In genomic region chr22:39238124-39238466, GRCh38 we compare ENCODE assay signal across 17 cellular contexts. TPM values are rescaled to one million over a fixed set of nuclear protein-coding genes. Genes with fewer than 3 reads are reported as not detected.
DNase-seq lines count a peak whose midpoint lies in the region; ATAC-seq and TF ChIP-seq lines count a peak whose summit lies in the region.
"Had no signal": no experiment of that assay in that cellular context is flagged by ENCODE, and none has a peak within 500 bp of the region (broad histone marks: within the 10 kb centered on the region; RNA-seq: fewer than 3 reads in every experiment).

No MANE protein-coding gene starts in this region.

- peaks cover 91% of the 10 kb centered on the region for H3K27me3 Mint-ChIP-seq in dendritic cell treated with granulocyte-macrophage colony-stimulating factor and Interleukin-4, amounts not matched to agents 40 ng/mL and 50 ng/mL, for 4 days
- no peaks in the 10 kb centered on the region for H3K27me3 Mint-ChIP-seq in osteocyte (ENCODE audit: unreplicated experiment)
- H3K27me3 Mint-ChIP-seq in HFFc6 (ENCODE audit: insufficient read depth): peaks cover 23% of the 10 kb centered on the region

- peaks cover 96% of the 10 kb centered on the region for H3K36me3 Mint-ChIP-seq in dendritic cell treated with granulocyte-macrophage colony-stimulating factor and Interleukin-4, amounts not matched to agents 40 ng/mL and 50 ng/mL, for 4 days (ENCODE audit: low read depth)
- H3K36me3 Mint-ChIP-seq in osteocyte (ENCODE audit: unreplicated experiment) (peaks cover 1% of the 10 kb centered on the region), HFFc6 (ENCODE audit: low read depth) (no peaks in the 10 kb centered on the region)
- H3K36me3 Mint-ChIP-seq: activated naive CD8-positive, alpha-beta T cell treated with anti-CD3 and anti-CD28 coated beads for 36 hours; immature natural killer cell had no signal

- H3K4me1 ChIP-seq in heart right ventricle: peaks cover 35 to 95% (median 93%) of the 10 kb centered on the region in 9 donors
- H3K4me1 ChIP-seq in upper lobe of left lung: peaks cover 95 to 100% (median 96%) of the 10 kb centered on the region in 4 donors
- H3K4me1 ChIP-seq: HAP-1 had no signal

- TF ChIP-seq CTCF in heart right ventricle (IDR thresholded peaks at IDR 0.05) (no peak), osteocyte (IDR thresholded peaks at IDR 0.05) (no peak), upper lobe of left lung (IDR thresholded peaks at IDR 0.05) (no peak), HFFc6 (IDR thresholded peaks at IDR 0.05) (no peak)

- H3K4me3 Mint-ChIP-seq in dendritic cell treated with granulocyte-macrophage colony-stimulating factor and Interleukin-4, amounts not matched to agents 40 ng/mL and 50 ng/mL, for 4 days: peak overlapping the region; percentile 45
- no peak overlapping the region for H3K4me3 Mint-ChIP-seq in osteocyte (ENCODE audit: unreplicated experiment)
- H3K4me3 Mint-ChIP-seq in HFFc6: no peak overlapping the region
- H3K4me3 Mint-ChIP-seq: activated naive CD8-positive, alpha-beta T cell treated with anti-CD3 and anti-CD28 coated beads for 36 hours; endodermal cell had no signal

- no peak for ATAC-seq in heart right ventricle
- ATAC-seq in Right ventricle myocardium inferior: no peak
- ATAC-seq in upper lobe of left lung (ENCODE audit: low FRiP score in 2 of 2): no peak
- ATAC-seq in HG02759 (IDR thresholded peaks at IDR 0.05; ENCODE audit: unreplicated experiment): no peak

- WGBS in heart right ventricle, 2 donors: 63 to 66% methylated on average over 4 of the region's 4 CpGs
- WGBS in upper lobe of left lung, 2 donors: 70 to 72% methylated on average over 4 of the region's 4 CpGs

- H3K4me3 ChIP-seq in heart right ventricle: peak overlapping the region in 6 of 10 donors; percentile 4 to 38 (median 24)
- H3K4me3 ChIP-seq in upper lobe of left lung: peak overlapping the region in 2 of 4 donors; percentile 13 to 21
- H3K4me3 ChIP-seq: HAP-1, tibial artery had no signal

- H3K36me3 ChIP-seq in heart right ventricle (peaks cover 0 to 26% (median 0%) of the 10 kb centered on the region in 9 donors), upper lobe of left lung (peaks cover 0 to 4% (median 0%) of the 10 kb centered on the region in 4 donors)
- H3K36me3 ChIP-seq: HAP-1, tibial artery had no signal

- H3K27ac ChIP-seq in heart right ventricle (peak overlapping the region in 9 of 10 donors; percentile 85 to 98 (median 93)), upper lobe of left lung (peak overlapping the region; percentile 37 to 92 (median 82))
- H3K27ac ChIP-seq: HL-60, tibial artery had no signal

- peaks cover 0 to 92% (median 0%) of the 10 kb centered on the region in 7 donors for H3K27me3 ChIP-seq in heart right ventricle
- peaks cover 0 to 7% (median 2%) of the 10 kb centered on the region in 4 donors for H3K27me3 ChIP-seq in upper lobe of left lung

- no peak for TF ChIP-seq POLR2A in upper lobe of left lung (IDR thresholded peaks at IDR 0.05)

- no peak for TF ChIP-seq EP300 in upper lobe of left lung (IDR thresholded peaks at IDR 0.05)

- no peaks in the 10 kb centered on the region for H3K9me3 Mint-ChIP-seq in dendritic cell treated with granulocyte-macrophage colony-stimulating factor and Interleukin-4, amounts not matched to agents 40 ng/mL and 50 ng/mL, for 4 days
- H3K9me3 Mint-ChIP-seq in osteocyte (ENCODE audit: unreplicated experiment) (no peaks in the 10 kb centered on the region), HFFc6 (no peaks in the 10 kb centered on the region)
- H3K9me3 Mint-ChIP-seq: activated naive CD8-positive, alpha-beta T cell treated with anti-CD3 and anti-CD28 coated beads for 36 hours; activated T-helper 2 cell treated with anti-CD3 and anti-CD28 coated beads, Interferon-gamma antibody, Interleukin-2, Interleukin-4, amounts not matched to agents 10 μg/mL and 5 μg/mL and 100 μg/mL, durations not matched to agents 14 hours and 24 hours and 36 hours; endodermal cell; immature natural killer cell had no signal

- peaks cover 92% of the 10 kb centered on the region for H3K4me1 Mint-ChIP-seq in dendritic cell treated with granulocyte-macrophage colony-stimulating factor and Interleukin-4, amounts not matched to agents 40 ng/mL and 50 ng/mL, for 4 days (ENCODE audit: low read depth)
- H3K4me1 Mint-ChIP-seq in osteocyte (ENCODE audit: unreplicated experiment) (peaks cover 71% of the 10 kb centered on the region), HFFc6 (ENCODE audit: low read depth) (peaks cover 11% of the 10 kb centered on the region)

- no peak overlapping the region for H3K27ac Mint-ChIP-seq in dendritic cell treated with granulocyte-macrophage colony-stimulating factor and Interleukin-4, amounts not matched to agents 40 ng/mL and 50 ng/mL, for 4 days
- peak overlapping the region; percentile 56 for H3K27ac Mint-ChIP-seq in osteocyte (ENCODE audit: unreplicated experiment)
- H3K27ac Mint-ChIP-seq in HFFc6: no peak overlapping the region
- H3K27ac Mint-ChIP-seq: activated T-helper 2 cell treated with anti-CD3 and anti-CD28 coated beads, Interferon-gamma antibody, Interleukin-2, Interleukin-4, amounts not matched to agents 10 μg/mL and 5 μg/mL and 100 μg/mL, durations not matched to agents 14 hours and 24 hours and 36 hours; endodermal cell had no signal

- DNase-seq in heart right ventricle (no peak), Right ventricle myocardium inferior (ENCODE audit: missing footprints) (no peak), osteocyte (ENCODE audit: extremely low spot score, unreplicated experiment) (no peak), upper lobe of left lung (no peak), DMS153 treated with DMSO at 0.1 percent for 48 hours (lab: John Stamatoyannopoulos, UW; ENCODE audit: unreplicated experiment) (no peak), HFFc6 (no peak)
- DNase-seq: endodermal cell, immature natural killer cell, IMR-90, NCI-H524, tibial artery had no signal

- intact Hi-C loops in heart right ventricle (cut with DNase I) (loop anchor here in 6 of 10 donors (5.0 to 10.0 kb wide), 6 partner anchors 54 to 79 kb away; partner anchors contain the start of gene RPL3 (in 1 of the 6)), Right ventricle myocardium inferior (cut with DNase I) (no loop called here)
- intact Hi-C loops in dendritic cell treated with granulocyte-macrophage colony-stimulating factor and Interleukin-4, amounts not matched to agents 40 ng/mL and 50 ng/mL, for 4 days (cut with micrococcal nuclease): loop anchor here (10.0 kb wide), 1 partner anchor 63 kb away; no protein-coding TSS in a partner anchor

- H3K9me3 ChIP-seq in heart right ventricle (no peaks in the 10 kb centered on the region), upper lobe of left lung (no peaks in the 10 kb centered on the region)
- H3K9me3 ChIP-seq: HAP-1, tibial artery had no signal

RNA-seq across cellular contexts. Expression of gene PDGFB, which starts 6.7 kb away (rescaled TPM):
- total RNA-seq in heart right ventricle (10 to 100 TPM in 9 of 10 donors, 1 to 10 TPM in 1; 9.9 to 45.6 (median 18.5) TPM), Right ventricle myocardium inferior (19.7 TPM), osteocyte (16.8 and 20.0 TPM in 2 replicates), upper lobe of left lung (10 to 100 TPM; 15.4 to 41.7 (median 24.1) TPM)
- polyA plus RNA-seq in heart right ventricle: 10 to 100 TPM; 14.5 to 19.1 TPM
- not detected for total RNA-seq in HFFc6 (2021; fragmentation: NEBNext Ultra II Directional; extraction: Animal tissue kit (Norgen Biotek cat#: 25700))
- total RNA-seq: IMR-90 had no signal

Comparison
In these comparisons a context has a peak if more than half of its experiments do, and no peak if none do; other contexts are left out.
1. RNA of gene PDGFB, which starts 6.7 kb away (total RNA-seq): 15.4 to 41.7 TPM in upper lobe of left lung, 19.7 TPM in Right ventricle myocardium inferior (single experiment), 9.9 to 45.6 TPM in heart right ventricle and 16.8 to 20.0 TPM in osteocyte; not detected in HFFc6; every median in the first group is over 10 times any median in the second.